Comparison of ENCODE assay signal across 9 cellular contexts in genomic region chr4:123506311-123506685, GRCh38.
DNase-seq lines count a peak whose midpoint lies in the region; ATAC-seq, FAIRE-seq and TF ChIP-seq lines count a peak whose summit lies in the region.
"Had no signal": no experiment of that assay in that cellular context is flagged by ENCODE, and none has a peak within 500 bp of the region (broad histone marks: within the 10 kb centered on the region; RNA-seq: fewer than 3 reads in every experiment).

No MANE protein-coding gene starts in this region.

- no peaks in the 10 kb centered on the region for H3K36me3 Mint-ChIP-seq in glutamatergic neuron (ENCODE audit: unreplicated experiment)
- no peaks in the 10 kb centered on the region for H3K36me3 Mint-ChIP-seq in progenitor cell of endocrine pancreas (ENCODE audit: insufficient read depth)

- H3K27ac Mint-ChIP-seq in glutamatergic neuron (ENCODE audit: unreplicated experiment) = peak overlapping the region; percentile 98
- H3K27ac Mint-ChIP-seq in progenitor cell of endocrine pancreas = peak overlapping the region; percentile 99

- H3K4me3 ChIP-seq in WERI-Rb-1 (ENCODE audit: low read depth, low read length) = peak overlapping the region; percentile 65

- no peaks in the 10 kb centered on the region for H3K36me3 ChIP-seq in WERI-Rb-1

- peaks cover 10% of the 10 kb centered on the region for H3K9me3 ChIP-seq in WERI-Rb-1 (ENCODE audit: severe bottlenecking)

- ATAC-seq in HG03520 (IDR thresholded peaks at IDR 0.05; ENCODE audit: unreplicated experiment) = no peak

- H3K4me3 Mint-ChIP-seq in glutamatergic neuron (ENCODE audit: unreplicated experiment) (peak overlapping the region; percentile 95), progenitor cell of endocrine pancreas (ENCODE audit: low read depth) (peak overlapping the region; percentile 85)

- H3K27me3 ChIP-seq in WERI-Rb-1 (ENCODE audit: insufficient read depth, low read depth, severe bottlenecking) = no peaks in the 10 kb centered on the region

- DNase-seq in DMS53 (lab: John Stamatoyannopoulos, UW) (peak; percentile 66), WERI-Rb-1 (peak; percentile 41), glutamatergic neuron (no peak), progenitor cell of endocrine pancreas (ENCODE audit: low spot score, unreplicated experiment) (no peak), NCI-H226 (no peak), cerebellar nuclear complex (lab: John Stamatoyannopoulos, UW) (no peak), HTR-8/SVneo (ENCODE audit: insufficient read length, low spot score) (no peak)
- DNase-seq: DMS 273 treated with DMSO at 0.1 percent for 48 hours had no signal

- FAIRE-seq in HTR-8/SVneo (lab: Jason Lieb, UNC) = no peak

- peak overlapping the region; percentile 98 for H3K27ac ChIP-seq in WERI-Rb-1

- TF ChIP-seq CTCF in WERI-Rb-1 (IDR thresholded peaks at IDR 0.05; ENCODE audit: low read depth, low read length) = no peak
- TF ChIP-seq CTCF in glutamatergic neuron (IDR thresholded peaks at IDR 0.05; ENCODE audit: partially characterized antibody, unreplicated experiment) = no peak
- TF ChIP-seq CTCF in progenitor cell of endocrine pancreas (IDR thresholded peaks at IDR 0.05; ENCODE audit: unreplicated experiment) = no peak

- H3K27me3 Mint-ChIP-seq in glutamatergic neuron (ENCODE audit: unreplicated experiment) = peaks cover 8% of the 10 kb centered on the region
- no peaks in the 10 kb centered on the region for H3K27me3 Mint-ChIP-seq in progenitor cell of endocrine pancreas

- H3K4me1 Mint-ChIP-seq in glutamatergic neuron (ENCODE audit: low read depth, unreplicated experiment) = peaks cover 30% of the 10 kb centered on the region
- peaks cover 30% of the 10 kb centered on the region for H3K4me1 Mint-ChIP-seq in progenitor cell of endocrine pancreas (ENCODE audit: low read depth)

- H3K9me3 Mint-ChIP-seq in glutamatergic neuron (ENCODE audit: unreplicated experiment) (peaks cover 14% of the 10 kb centered on the region), progenitor cell of endocrine pancreas (ENCODE audit: low read depth) (no peaks in the 10 kb centered on the region)

Comparison
In these comparisons a context has a peak if more than half of its experiments do, and no peak if none do; other contexts are left out.
1. DNase-seq: peak in DMS53 (single experiment) and WERI-Rb-1 (single experiment); none in glutamatergic neuron (single experiment), progenitor cell of endocrine pancreas (single experiment), NCI-H226 (single experiment), cerebellar nuclear complex (0 of 2) and HTR-8/SVneo (single experiment).